In the genomic region with DNA sequence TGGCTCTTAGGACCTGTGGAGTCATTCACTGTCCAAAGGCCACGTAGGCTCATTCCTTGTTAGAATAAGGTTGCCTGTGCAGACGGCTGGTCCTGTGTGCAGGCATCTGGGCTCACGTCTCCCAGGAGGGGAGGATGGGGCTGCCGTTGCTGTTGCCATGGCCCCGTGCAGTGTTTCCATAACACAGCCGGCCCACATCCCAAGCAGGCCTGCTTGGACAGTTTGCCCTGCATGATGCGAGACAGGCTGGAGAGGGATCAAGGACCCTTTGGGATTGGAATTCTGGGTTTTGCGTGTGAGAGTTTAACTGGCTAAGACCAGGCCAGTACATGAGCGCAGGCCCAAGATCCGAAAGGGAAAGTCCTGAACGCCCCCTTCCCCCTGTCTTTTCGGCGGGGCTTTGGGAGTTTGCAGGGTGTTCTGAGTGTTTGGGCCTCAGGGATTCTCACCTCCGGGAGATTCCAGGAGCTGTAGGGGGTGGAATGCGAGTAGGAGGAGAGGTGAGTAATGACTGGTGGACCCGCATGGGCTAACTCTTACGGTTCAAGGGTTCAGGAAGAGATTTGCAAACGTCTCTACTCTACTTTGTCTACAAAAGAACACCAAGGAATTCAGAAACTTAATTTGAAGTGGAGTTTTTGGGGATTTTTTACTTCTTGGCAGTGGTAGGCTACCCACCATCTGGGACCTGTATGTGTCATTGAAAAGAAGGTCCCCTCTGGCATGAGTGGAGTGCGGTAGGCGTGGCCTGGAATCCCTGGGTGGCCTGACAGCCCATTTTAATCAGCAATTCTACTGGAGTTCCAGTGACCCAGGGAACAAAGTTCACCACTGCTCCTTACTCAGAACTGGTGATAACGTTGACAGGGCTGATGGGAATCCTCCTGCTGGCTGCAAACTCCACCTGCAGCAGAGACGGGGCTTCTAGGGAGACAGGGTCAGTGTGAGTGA, we compare ENCODE assay signal across 1 cellular context.
TF ChIP-seq lines count a peak whose summit lies in the region.

No MANE protein-coding gene starts in this region.

TF ChIP-seq in HepG2, 621 proteins besides CTCF, POLR2A, EP300 and RAD21 (continued from another document and continues in another):
- TF ChIP-seq, protein P1, sequence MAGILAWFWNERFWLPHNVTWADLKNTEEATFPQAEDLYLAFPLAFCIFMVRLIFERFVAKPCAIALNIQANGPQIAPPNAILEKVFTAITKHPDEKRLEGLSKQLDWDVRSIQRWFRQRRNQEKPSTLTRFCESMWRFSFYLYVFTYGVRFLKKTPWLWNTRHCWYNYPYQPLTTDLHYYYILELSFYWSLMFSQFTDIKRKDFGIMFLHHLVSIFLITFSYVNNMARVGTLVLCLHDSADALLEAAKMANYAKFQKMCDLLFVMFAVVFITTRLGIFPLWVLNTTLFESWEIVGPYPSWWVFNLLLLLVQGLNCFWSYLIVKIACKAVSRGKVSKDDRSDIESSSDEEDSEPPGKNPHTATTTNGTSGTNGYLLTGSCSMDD (CRISPR knock-in tag; IDR thresholded peaks at IDR 0.05): no peak
- TF ChIP-seq CHD2 (IDR thresholded peaks at IDR 0.05; ENCODE audit: low read depth, low read length) (no peak), HHEX (CRISPR knock-in tag; IDR thresholded peaks at IDR 0.05) (no peak), ZC3H13 (CRISPR knock-in tag; IDR thresholded peaks at IDR 0.05) (no peak), ZNF605 (CRISPR knock-in tag; IDR thresholded peaks at IDR 0.05) (no peak), HNRNPH1 (optimal IDR thresholded peaks at IDR 0.05; ENCODE audit: low read depth, low read length) (no peak), ZNF274 (CRISPR knock-in tag; IDR thresholded peaks at IDR 0.05) (no peak), ZNF234 (CRISPR knock-in tag; conservative IDR thresholded peaks at IDR 0.05) (no peak), PLRG1 (conservative IDR thresholded peaks at IDR 0.05) (no peak), ZBTB7B (CRISPR knock-in tag; IDR thresholded peaks at IDR 0.05) (no peak; the same call in 1 of the 2 replicates), MBD4 (IDR thresholded peaks at IDR 0.05; ENCODE audit: borderline replicate concordance, low read length) (no peak), ZNF816 (CRISPR knock-in tag; IDR thresholded peaks at IDR 0.05; ENCODE audit: borderline replicate concordance) (no peak), ZNF883 (CRISPR knock-in tag; IDR thresholded peaks at IDR 0.05; ENCODE audit: not compliant biosample characterization) (no peak), REXO4 (CRISPR knock-in tag; IDR thresholded peaks at IDR 0.05; ENCODE audit: borderline replicate concordance) (no peak), IRX3 (CRISPR knock-in tag; IDR thresholded peaks at IDR 0.05; ENCODE audit: borderline replicate concordance, low read depth) (no peak), TAF15 (IDR thresholded peaks at IDR 0.05; ENCODE audit: low read depth, low read length, poor library complexity, severe bottlenecking) (no peak), ZSCAN21 (CRISPR knock-in tag; IDR thresholded peaks at IDR 0.05; ENCODE audit: borderline replicate concordance) (no peak), ZFYVE20 (CRISPR knock-in tag; IDR thresholded peaks at IDR 0.05; ENCODE audit: borderline replicate concordance, low read depth) (no peak), NCOA5 (CRISPR knock-in tag; IDR thresholded peaks at IDR 0.05) (no peak), NR2C2 (CRISPR knock-in tag; IDR thresholded peaks at IDR 0.05; ENCODE audit: borderline replicate concordance) (no peak), SP1 (IDR thresholded peaks at IDR 0.05) (no peak), SP1 (CRISPR knock-in tag; IDR thresholded peaks at IDR 0.05) (no peak), ZNF564 (CRISPR knock-in tag; IDR thresholded peaks at IDR 0.05) (no peak), EED (CRISPR knock-in tag; IDR thresholded peaks at IDR 0.05) (no peak), ZNF205 (CRISPR knock-in tag; IDR thresholded peaks at IDR 0.05) (no peak), ZNF260 (CRISPR knock-in tag; IDR thresholded peaks at IDR 0.05; ENCODE audit: borderline replicate concordance, low read depth) (no peak), MAFG (CRISPR knock-in tag; IDR thresholded peaks at IDR 0.05) (no peak), ZNF367 (CRISPR knock-in tag; IDR thresholded peaks at IDR 0.05; ENCODE audit: borderline replicate concordance) (no peak), ZKSCAN5 (CRISPR knock-in tag; IDR thresholded peaks at IDR 0.05) (peak; percentile 81; the same call in 1 of the 2 replicates), REL (CRISPR knock-in tag; conservative IDR thresholded peaks at IDR 0.05) (no peak), ZNF331 (CRISPR knock-in tag; IDR thresholded peaks at IDR 0.05) (peak; percentile 82; the same call in 1 of the 2 replicates), TRIM24 (CRISPR knock-in tag; IDR thresholded peaks at IDR 0.05) (no peak), MIER3 (CRISPR knock-in tag; IDR thresholded peaks at IDR 0.05; ENCODE audit: borderline replicate concordance) (no peak), RXRA (CRISPR knock-in tag; IDR thresholded peaks at IDR 0.05) (no peak; the same call in 1 of the 2 replicates)
- TF ChIP-seq, protein P2, sequence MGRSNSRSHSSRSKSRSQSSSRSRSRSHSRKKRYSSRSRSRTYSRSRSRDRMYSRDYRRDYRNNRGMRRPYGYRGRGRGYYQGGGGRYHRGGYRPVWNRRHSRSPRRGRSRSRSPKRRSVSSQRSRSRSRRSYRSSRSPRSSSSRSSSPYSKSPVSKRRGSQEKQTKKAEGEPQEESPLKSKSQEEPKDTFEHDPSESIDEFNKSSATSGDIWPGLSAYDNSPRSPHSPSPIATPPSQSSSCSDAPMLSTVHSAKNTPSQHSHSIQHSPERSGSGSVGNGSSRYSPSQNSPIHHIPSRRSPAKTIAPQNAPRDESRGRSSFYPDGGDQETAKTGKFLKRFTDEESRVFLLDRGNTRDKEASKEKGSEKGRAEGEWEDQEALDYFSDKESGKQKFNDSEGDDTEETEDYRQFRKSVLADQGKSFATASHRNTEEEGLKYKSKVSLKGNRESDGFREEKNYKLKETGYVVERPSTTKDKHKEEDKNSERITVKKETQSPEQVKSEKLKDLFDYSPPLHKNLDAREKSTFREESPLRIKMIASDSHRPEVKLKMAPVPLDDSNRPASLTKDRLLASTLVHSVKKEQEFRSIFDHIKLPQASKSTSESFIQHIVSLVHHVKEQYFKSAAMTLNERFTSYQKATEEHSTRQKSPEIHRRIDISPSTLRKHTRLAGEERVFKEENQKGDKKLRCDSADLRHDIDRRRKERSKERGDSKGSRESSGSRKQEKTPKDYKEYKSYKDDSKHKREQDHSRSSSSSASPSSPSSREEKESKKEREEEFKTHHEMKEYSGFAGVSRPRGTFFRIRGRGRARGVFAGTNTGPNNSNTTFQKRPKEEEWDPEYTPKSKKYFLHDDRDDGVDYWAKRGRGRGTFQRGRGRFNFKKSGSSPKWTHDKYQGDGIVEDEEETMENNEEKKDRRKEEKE (IDR thresholded peaks at IDR 0.05): no peak
- TF ChIP-seq, protein P3, sequence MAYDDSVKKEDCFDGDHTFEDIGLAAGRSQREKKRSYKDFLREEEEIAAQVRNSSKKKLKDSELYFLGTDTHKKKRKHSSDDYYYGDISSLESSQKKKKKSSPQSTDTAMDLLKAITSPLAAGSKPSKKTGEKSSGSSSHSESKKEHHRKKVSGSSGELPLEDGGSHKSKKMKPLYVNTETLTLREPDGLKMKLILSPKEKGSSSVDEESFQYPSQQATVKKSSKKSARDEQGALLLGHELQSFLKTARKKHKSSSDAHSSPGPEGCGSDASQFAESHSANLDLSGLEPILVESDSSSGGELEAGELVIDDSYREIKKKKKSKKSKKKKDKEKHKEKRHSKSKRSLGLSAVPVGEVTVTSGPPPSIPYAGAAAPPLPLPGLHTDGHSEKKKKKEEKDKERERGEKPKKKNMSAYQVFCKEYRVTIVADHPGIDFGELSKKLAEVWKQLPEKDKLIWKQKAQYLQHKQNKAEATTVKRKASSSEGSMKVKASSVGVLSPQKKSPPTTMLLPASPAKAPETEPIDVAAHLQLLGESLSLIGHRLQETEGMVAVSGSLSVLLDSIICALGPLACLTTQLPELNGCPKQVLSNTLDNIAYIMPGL (CRISPR knock-in tag; IDR thresholded peaks at IDR 0.05; ENCODE audit: borderline replicate concordance in 1 of 2, low read depth in 1 of 2): no peak
- TF ChIP-seq, protein P4, sequence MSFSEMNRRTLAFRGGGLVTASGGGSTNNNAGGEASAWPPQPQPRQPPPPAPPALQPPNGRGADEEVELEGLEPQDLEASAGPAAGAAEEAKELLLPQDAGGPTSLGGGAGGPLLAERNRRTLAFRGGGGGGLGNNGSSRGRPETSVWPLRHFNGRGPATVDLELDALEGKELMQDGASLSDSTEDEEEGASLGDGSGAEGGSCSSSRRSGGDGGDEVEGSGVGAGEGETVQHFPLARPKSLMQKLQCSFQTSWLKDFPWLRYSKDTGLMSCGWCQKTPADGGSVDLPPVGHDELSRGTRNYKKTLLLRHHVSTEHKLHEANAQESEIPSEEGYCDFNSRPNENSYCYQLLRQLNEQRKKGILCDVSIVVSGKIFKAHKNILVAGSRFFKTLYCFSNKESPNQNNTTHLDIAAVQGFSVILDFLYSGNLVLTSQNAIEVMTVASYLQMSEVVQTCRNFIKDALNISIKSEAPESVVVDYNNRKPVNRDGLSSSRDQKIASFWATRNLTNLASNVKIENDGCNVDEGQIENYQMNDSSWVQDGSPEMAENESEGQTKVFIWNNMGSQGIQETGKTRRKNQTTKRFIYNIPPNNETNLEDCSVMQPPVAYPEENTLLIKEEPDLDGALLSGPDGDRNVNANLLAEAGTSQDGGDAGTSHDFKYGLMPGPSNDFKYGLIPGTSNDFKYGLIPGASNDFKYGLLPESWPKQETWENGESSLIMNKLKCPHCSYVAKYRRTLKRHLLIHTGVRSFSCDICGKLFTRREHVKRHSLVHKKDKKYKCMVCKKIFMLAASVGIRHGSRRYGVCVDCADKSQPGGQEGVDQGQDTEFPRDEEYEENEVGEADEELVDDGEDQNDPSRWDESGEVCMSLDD (CRISPR knock-in tag; IDR thresholded peaks at IDR 0.05; ENCODE audit: borderline replicate concordance): no peak
- TF ChIP-seq, protein P5, sequence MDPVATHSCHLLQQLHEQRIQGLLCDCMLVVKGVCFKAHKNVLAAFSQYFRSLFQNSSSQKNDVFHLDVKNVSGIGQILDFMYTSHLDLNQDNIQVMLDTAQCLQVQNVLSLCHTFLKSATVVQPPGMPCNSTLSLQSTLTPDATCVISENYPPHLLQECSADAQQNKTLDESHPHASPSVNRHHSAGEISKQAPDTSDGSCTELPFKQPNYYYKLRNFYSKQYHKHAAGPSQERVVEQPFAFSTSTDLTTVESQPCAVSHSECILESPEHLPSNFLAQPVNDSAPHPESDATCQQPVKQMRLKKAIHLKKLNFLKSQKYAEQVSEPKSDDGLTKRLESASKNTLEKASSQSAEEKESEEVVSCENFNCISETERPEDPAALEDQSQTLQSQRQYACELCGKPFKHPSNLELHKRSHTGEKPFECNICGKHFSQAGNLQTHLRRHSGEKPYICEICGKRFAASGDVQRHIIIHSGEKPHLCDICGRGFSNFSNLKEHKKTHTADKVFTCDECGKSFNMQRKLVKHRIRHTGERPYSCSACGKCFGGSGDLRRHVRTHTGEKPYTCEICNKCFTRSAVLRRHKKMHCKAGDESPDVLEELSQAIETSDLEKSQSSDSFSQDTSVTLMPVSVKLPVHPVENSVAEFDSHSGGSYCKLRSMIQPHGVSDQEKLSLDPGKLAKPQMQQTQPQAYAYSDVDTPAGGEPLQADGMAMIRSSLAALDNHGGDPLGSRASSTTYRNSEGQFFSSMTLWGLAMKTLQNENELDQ (CRISPR knock-in tag; IDR thresholded peaks at IDR 0.05; ENCODE audit: borderline replicate concordance): no peak
- TF ChIP-seq, protein P6, sequence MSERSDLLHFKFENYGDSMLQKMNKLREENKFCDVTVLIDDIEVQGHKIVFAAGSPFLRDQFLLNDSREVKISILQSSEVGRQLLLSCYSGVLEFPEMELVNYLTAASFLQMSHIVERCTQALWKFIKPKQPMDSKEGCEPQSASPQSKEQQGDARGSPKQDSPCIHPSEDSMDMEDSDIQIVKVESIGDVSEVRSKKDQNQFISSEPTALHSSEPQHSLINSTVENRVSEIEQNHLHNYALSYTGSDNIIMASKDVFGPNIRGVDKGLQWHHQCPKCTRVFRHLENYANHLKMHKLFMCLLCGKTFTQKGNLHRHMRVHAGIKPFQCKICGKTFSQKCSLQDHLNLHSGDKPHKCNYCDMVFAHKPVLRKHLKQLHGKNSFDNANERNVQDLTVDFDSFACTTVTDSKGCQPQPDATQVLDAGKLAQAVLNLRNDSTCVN (CRISPR knock-in tag; IDR thresholded peaks at IDR 0.05; ENCODE audit: borderline replicate concordance): no peak
- TF ChIP-seq, protein P7, sequence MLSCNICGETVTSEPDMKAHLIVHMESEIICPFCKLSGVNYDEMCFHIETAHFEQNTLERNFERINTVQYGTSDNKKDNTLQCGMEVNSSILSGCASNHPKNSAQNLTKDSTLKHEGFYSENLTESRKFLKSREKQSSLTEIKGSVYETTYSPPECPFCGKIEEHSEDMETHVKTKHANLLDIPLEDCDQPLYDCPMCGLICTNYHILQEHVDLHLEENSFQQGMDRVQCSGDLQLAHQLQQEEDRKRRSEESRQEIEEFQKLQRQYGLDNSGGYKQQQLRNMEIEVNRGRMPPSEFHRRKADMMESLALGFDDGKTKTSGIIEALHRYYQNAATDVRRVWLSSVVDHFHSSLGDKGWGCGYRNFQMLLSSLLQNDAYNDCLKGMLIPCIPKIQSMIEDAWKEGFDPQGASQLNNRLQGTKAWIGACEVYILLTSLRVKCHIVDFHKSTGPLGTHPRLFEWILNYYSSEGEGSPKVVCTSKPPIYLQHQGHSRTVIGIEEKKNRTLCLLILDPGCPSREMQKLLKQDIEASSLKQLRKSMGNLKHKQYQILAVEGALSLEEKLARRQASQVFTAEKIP (CRISPR knock-in tag; IDR thresholded peaks at IDR 0.05; ENCODE audit: borderline replicate concordance): no peak
- TF ChIP-seq, protein P8, sequence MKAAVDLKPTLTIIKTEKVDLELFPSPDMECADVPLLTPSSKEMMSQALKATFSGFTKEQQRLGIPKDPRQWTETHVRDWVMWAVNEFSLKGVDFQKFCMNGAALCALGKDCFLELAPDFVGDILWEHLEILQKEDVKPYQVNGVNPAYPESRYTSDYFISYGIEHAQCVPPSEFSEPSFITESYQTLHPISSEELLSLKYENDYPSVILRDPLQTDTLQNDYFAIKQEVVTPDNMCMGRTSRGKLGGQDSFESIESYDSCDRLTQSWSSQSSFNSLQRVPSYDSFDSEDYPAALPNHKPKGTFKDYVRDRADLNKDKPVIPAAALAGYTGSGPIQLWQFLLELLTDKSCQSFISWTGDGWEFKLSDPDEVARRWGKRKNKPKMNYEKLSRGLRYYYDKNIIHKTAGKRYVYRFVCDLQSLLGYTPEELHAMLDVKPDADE (CRISPR knock-in tag; IDR thresholded peaks at IDR 0.05): no peak
- TF ChIP-seq, protein P9, sequence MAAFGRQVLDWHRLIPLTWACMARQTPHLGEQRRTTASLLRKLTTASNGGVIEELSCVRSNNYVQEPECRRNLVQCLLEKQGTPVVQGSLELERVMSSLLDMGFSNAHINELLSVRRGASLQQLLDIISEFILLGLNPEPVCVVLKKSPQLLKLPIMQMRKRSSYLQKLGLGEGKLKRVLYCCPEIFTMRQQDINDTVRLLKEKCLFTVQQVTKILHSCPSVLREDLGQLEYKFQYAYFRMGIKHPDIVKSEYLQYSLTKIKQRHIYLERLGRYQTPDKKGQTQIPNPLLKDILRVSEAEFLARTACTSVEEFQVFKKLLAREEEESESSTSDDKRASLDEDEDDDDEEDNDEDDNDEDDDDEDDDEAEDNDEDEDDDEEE (CRISPR knock-in tag; IDR thresholded peaks at IDR 0.05): no peak
- TF ChIP-seq, protein P10, sequence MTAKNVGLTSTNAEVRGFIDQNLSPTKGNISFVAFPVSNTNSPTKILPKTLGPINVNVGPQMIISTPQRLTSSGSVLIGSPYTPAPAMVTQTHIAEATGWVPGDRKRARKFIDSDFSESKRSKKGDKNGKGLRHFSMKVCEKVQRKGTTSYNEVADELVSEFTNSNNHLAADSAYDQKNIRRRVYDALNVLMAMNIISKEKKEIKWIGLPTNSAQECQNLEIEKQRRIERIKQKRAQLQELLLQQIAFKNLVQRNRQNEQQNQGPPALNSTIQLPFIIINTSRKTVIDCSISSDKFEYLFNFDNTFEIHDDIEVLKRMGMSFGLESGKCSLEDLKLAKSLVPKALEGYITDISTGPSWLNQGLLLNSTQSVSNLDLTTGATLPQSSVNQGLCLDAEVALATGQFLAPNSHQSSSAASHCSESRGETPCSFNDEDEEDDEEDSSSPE (CRISPR knock-in tag; IDR thresholded peaks at IDR 0.05): no peak; the same call in 1 of the 2 replicates
